In the genomic region with DNA sequence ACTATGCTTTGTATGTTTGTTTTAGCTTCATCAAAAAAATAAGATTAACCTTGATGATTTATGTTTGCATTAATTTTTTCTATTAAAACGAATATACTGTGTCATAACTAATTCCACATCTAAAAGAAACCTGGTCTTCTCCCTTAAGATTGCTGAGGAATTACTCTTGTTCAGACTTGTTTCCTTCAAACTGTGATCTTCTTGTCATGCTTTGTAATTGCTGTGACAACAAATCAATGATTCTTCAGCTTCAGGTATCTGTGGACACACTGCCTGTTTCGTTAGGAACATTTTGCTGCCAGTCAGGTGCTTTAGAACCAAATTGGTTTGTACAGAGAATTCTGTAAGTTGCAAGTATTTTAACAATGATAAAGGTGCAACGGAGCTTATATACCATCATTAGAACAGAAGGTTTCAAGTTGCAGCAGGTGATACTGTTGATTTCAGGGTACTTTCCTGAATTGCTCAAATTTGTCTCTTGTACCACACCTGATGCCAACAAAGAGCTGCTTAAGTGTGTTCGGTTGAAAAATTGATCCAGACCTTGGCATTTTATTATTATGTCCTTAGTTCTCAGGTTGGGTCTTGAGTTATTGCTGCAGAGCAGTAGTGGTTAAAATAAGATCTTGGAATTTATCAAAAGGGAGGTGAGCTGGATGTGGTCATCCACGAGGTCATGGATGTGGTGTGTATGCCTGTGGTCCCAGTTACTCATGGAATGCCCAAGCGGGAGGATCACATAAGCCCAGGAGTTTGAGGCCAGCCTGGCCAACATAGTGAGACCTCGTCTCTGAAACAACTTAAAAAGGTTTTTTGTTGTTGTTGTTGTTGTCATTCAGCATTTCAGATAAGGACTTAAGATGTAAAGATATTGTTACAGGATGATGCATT, we compare ENCODE assay signal across 1 cellular context.
TF ChIP-seq lines count a peak whose summit lies in the region.

No MANE protein-coding gene starts in this region.

TF ChIP-seq in IMR-90, 13 proteins besides CTCF, POLR2A, EP300 and RAD21:
- no peak for TF ChIP-seq NFE2L2 (IDR thresholded peaks at IDR 0.05; ENCODE audit: low read depth, low read length)
- no peak for TF ChIP-seq ELK1 (IDR thresholded peaks at IDR 0.05; ENCODE audit: borderline replicate concordance, low read depth, low read length)
- TF ChIP-seq USF2 (IDR thresholded peaks at IDR 0.05; ENCODE audit: low read depth, low read length) = no peak
- TF ChIP-seq MAFK (IDR thresholded peaks at IDR 0.05; ENCODE audit: low read depth, low read length) = no peak
- no peak for TF ChIP-seq CHD1 (IDR thresholded peaks at IDR 0.05; ENCODE audit: low read depth, low read length)
- no peak for TF ChIP-seq MAZ (IDR thresholded peaks at IDR 0.05; ENCODE audit: borderline replicate concordance, low read depth, low read length)
- TF ChIP-seq RFX5 (IDR thresholded peaks at IDR 0.05; ENCODE audit: low read depth, low read length) = no peak
- no peak for TF ChIP-seq RCOR1 (IDR thresholded peaks at IDR 0.05; ENCODE audit: insufficient replicate concordance, low read length)
